Comparison of ENCODE assay signal across 2 cellular contexts in the genomic region with DNA sequence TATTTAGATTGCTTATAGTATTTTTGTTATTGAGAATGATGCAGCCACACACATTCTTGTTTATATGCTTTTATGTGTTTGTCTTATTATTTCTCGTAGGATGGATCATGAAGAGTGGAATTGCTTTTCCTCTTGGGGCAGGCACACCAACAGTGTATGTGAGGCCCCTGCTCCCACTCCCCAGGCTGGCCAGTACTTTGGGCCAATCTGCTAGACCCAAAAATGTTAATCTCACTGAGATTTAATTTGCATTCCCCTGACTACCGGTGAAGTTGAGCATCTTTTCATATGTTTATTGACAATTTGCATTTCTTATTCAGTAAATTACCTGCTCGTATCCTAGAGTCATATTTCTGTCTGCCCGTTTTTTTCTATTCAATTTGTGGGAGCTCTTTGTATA.
TF ChIP-seq lines count a peak whose summit lies in the region.

No MANE protein-coding gene starts in this region.

TF ChIP-seq in GM23338, 12 proteins besides CTCF, POLR2A, EP300 and RAD21:
- TF ChIP-seq NANOG (IDR thresholded peaks at IDR 0.05; ENCODE audit: borderline replicate concordance): peak; percentile 68
- TF ChIP-seq, protein P1, sequence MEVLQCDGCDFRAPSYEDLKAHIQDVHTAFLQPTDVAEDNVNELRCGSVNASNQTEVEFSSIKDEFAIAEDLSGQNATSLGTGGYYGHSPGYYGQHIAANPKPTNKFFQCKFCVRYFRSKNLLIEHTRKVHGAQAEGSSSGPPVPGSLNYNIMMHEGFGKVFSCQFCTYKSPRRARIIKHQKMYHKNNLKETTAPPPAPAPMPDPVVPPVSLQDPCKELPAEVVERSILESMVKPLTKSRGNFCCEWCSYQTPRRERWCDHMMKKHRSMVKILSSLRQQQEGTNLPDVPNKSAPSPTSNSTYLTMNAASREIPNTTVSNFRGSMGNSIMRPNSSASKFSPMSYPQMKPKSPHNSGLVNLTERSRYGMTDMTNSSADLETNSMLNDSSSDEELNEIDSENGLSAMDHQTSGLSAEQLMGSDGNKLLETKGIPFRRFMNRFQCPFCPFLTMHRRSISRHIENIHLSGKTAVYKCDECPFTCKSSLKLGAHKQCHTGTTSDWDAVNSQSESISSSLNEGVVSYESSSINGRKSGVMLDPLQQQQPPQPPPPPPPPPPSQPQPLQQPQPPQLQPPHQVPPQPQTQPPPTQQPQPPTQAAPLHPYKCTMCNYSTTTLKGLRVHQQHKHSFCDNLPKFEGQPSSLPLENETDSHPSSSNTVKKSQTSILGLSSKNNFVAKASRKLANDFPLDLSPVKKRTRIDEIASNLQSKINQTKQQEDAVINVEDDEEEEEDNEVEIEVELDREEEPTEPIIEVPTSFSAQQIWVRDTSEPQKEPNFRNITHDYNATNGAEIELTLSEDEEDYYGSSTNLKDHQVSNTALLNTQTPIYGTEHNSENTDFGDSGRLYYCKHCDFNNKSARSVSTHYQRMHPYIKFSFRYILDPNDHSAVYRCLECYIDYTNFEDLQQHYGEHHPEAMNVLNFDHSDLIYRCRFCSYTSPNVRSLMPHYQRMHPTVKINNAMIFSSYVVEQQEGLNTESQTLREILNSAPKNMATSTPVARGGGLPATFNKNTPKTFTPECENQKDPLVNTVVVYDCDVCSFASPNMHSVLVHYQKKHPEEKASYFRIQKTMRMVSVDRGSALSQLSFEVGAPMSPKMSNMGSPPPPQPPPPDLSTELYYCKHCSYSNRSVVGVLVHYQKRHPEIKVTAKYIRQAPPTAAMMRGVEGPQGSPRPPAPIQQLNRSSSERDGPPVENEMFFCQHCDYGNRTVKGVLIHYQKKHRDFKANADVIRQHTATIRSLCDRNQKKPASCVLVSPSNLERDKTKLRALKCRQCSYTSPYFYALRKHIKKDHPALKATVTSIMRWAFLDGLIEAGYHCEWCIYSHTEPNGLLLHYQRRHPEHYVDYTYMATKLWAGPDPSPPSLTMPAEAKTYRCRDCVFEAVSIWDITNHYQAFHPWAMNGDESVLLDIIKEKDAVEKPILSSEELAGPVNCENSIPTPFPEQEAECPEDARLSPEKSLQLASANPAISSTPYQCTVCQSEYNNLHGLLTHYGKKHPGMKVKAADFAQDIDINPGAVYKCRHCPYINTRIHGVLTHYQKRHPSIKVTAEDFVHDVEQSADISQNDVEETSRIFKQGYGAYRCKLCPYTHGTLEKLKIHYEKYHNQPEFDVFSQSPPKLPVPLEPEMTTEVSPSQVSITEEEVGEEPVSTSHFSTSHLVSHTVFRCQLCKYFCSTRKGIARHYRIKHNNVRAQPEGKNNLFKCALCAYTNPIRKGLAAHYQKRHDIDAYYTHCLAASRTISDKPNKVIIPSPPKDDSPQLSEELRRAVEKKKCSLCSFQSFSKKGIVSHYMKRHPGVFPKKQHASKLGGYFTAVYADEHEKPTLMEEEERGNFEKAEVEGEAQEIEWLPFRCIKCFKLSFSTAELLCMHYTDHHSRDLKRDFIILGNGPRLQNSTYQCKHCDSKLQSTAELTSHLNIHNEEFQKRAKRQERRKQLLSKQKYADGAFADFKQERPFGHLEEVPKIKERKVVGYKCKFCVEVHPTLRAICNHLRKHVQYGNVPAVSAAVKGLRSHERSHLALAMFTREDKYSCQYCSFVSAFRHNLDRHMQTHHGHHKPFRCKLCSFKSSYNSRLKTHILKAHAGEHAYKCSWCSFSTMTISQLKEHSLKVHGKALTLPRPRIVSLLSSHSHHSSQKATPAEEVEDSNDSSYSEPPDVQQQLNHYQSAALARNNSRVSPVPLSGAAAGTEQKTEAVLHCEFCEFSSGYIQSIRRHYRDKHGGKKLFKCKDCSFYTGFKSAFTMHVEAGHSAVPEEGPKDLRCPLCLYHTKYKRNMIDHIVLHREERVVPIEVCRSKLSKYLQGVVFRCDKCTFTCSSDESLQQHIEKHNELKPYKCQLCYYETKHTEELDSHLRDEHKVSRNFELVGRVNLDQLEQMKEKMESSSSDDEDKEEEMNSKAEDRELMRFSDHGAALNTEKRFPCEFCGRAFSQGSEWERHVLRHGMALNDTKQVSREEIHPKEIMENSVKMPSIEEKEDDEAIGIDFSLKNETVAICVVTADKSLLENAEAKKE (CRISPR knock-in tag; IDR thresholded peaks at IDR 0.05): no peak

TF ChIP-seq in H1, 55 proteins besides CTCF, POLR2A, EP300 and RAD21:
- TF ChIP-seq KDM1A (IDR thresholded peaks at IDR 0.05; ENCODE audit: borderline replicate concordance, low read length) (0 out of 2 replicates have a peak, but pooled peaks have one; percentile 29), TAF1 (IDR thresholded peaks at IDR 0.05; ENCODE audit: low read depth, low read length) (no peak)
TF ChIP-seq in H1: peak in this region for 1.
